In genomic region chr17:80259642-80260535, GRCh38 we compare ENCODE assay signal across 7 cellular contexts. TPM values are rescaled to one million over a fixed set of nuclear protein-coding genes. Genes with fewer than 3 reads are reported as not detected.
DNase-seq lines count a peak whose midpoint lies in the region; ATAC-seq, FAIRE-seq and TF ChIP-seq lines count a peak whose summit lies in the region.

No MANE protein-coding gene starts in this region.

- H3K4me1 ChIP-seq in transverse colon, result peaks cover 15 to 75% (median 46%) of the 10 kb centered on the region in 4 donors

- peak; percentile 48 for ATAC-seq in HG03280 (IDR thresholded peaks at IDR 0.05; ENCODE audit: unreplicated experiment)

- no peaks in the 10 kb centered on the region for H3K9me3 ChIP-seq in transverse colon

- peak overlapping the region; percentile 21 to 84 (median 74) for H3K4me3 ChIP-seq in transverse colon

- peak in 1 of 5 experiments; percentile 9 for TF ChIP-seq CTCF in transverse colon (IDR thresholded peaks at IDR 0.05)

- intact Hi-C loops in transverse colon (cut with DNase I; ENCODE audit: low total_unique reads), result no loop called here

- H3K36me3 ChIP-seq in transverse colon, result no peaks in the 10 kb centered on the region

- TF ChIP-seq EP300 in transverse colon (IDR thresholded peaks at IDR 0.05; ENCODE audit: low read depth), result no peak

- TF ChIP-seq POLR2A in GM12892 (IDR thresholded peaks at IDR 0.05; ENCODE audit: low read depth, low read length) (no peak), transverse colon (IDR thresholded peaks at IDR 0.05) (no peak)

- no peaks in the 10 kb centered on the region for H3K27me3 ChIP-seq in transverse colon

- WGBS in transverse colon (ENCODE audit: low coverage in 1 of 2), 2 donors, result 19 to 60% methylated on average over 4 to 45 of the region's 79 CpGs

- FAIRE-seq in GM12892 (lab: Jason Lieb, UNC), result no peak

- in situ Hi-C loops in transverse colon (cut with MboI; ENCODE audit: low pct_ligation_motif_present in 1 of 4, low pct_unique_long_range_greater_than_20kb in 1 of 4, low sequenced_read_pairs in 3 of 4), result no loop called here

- peak; percentile 79 for DNase-seq in GM12892 (ENCODE audit: insufficient read length)
- DNase-seq in RPMI8226, result peak; percentile 80
- peak; percentile 82 for DNase-seq in activated naive CD4-positive, alpha-beta T cell treated with Interleukin-2 at 50 U/mL for 16 hours
- DNase-seq in germinal center (ENCODE audit: low spot score), result peak; percentile 91
- DNase-seq in nucleus accumbens (lab: John Stamatoyannopoulos, UW), result peak in 43 of 56 donors; percentile 6 to 74 (median 41)
- peak; percentile 73 for DNase-seq in transverse colon

- H3K27ac ChIP-seq in transverse colon, result peak overlapping the region; percentile 90 to 96 (median 96)

RNA-seq across cellular contexts. Expression of gene RNF213, which starts 0.8 kb away (rescaled TPM):
- polyA plus RNA-seq in GM12892 (2012; ENCODE audit: missing spikeins), result 98.6 TPM
- total RNA-seq in transverse colon, result 100 to 1,000 TPM; 113 to 174 (median 159) TPM

RNA-seq across cellular contexts. Expression of gene SLC26A11, which starts 39.7 kb away (rescaled TPM):
- 2.0 TPM for polyA plus RNA-seq in GM12892 (2012; ENCODE audit: missing spikeins)
- 10 to 100 TPM; 13.2 to 24.7 (median 17.0) TPM for total RNA-seq in transverse colon

RNA-seq across cellular contexts. Expression of gene SGSH, which starts 39.8 kb away (rescaled TPM):
- polyA plus RNA-seq in GM12892 (2012; ENCODE audit: missing spikeins), result 9.6 TPM
- total RNA-seq in transverse colon, result 10 to 100 TPM; 26.2 to 66.2 (median 39.9) TPM

Comparison
In these comparisons a context has a peak if more than half of its experiments do, and no peak if none do; other contexts are left out.
1. Peak in every context shown above with its lines: DNase-seq, ATAC-seq, H3K4me3 ChIP-seq and H3K27ac ChIP-seq.
2. DNase-seq: peak in every context shown above with its lines; median percentile 91 in germinal center; 82 in activated naive CD4-positive, alpha-beta T cell treated with Interleukin-2 at 50 U/mL for 16 hours; 80 in RPMI8226; 79 in GM12892; 73 in transverse colon; 41 in nucleus accumbens.